ENCODE assay signal across 8 cellular contexts in the genomic region with DNA sequence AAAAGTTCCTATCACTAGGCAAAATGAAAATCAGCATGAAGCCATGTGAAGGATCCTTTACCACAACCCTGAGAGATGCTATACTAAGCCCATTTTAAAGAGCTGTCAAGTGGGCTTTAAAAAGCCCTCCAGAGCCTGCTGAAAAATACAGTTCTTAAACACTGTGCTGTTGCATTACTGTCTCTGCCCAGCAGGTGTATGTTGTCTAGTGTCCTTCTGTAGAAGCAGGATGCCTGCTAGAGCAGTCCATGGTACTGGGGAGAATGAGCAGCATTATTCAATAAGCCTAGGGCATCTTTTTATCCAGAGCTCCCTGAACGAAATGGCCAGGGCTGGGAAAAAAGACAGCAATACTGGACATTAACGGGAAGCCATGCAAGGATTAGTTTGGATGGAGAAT.
A peak's percentile ranks its signal among the peaks of the same experiment; 100 is the strongest.
DNase-seq lines count a peak whose midpoint lies in the region; ATAC-seq and TF ChIP-seq lines count a peak whose summit lies in the region.

No MANE protein-coding gene starts in this region.

- H3K36me3 ChIP-seq in SK-N-SH (replicated peaks in 1 of 2; ENCODE audit: control insufficient read depth in 1 of 2, insufficient read depth in 2 of 2, low read length in 1 of 2) (no peaks in the 10 kb centered on the region), upper lobe of right lung (no peaks in the 10 kb centered on the region)

- H3K9ac ChIP-seq in SK-N-SH = no peak overlapping the region

- H3K4me3 ChIP-seq in AG04450 (ENCODE audit: low read depth, low read length) = no peak overlapping the region
- no peak overlapping the region for H3K4me3 ChIP-seq in SK-N-SH (ENCODE audit: low read depth in 2 of 2, low read length in 1 of 2)
- no peak overlapping the region for H3K4me3 ChIP-seq in upper lobe of right lung

- CTCF ChIA-PET in AG04450 (lab: Charles Lee) (interaction anchor here (1.0 to 1.7 kb wide), 3 partner anchors 71 to 733 kb away, joined by 4 to 6 read pairs (median 4); no protein-coding TSS in a partner anchor), SK-N-SH (lab: Yijun Ruan, JAX) (interaction anchor here (1.0 to 3.0 kb wide), 11 partner anchors 20 to 732 kb away, joined by 3 to 10 read pairs (median 3); partner anchors contain the start of gene PLCXD3)

- TF ChIP-seq CTCF in AG04450 (IDR thresholded peaks at IDR 0.05; ENCODE audit: low read depth, low read length) (peak; percentile 52), SK-N-SH (IDR thresholded peaks at IDR 0.05) (peak; percentile 50), nephron (IDR thresholded peaks at IDR 0.05; ENCODE audit: unreplicated experiment in 3 of 3) (peak; percentile 29 to 44 (median 38)), upper lobe of right lung (IDR thresholded peaks at IDR 0.05) (no peak)

- H3K27me3 ChIP-seq in AG04450 (ENCODE audit: control insufficient read depth, insufficient read depth, low read length) (no peaks in the 10 kb centered on the region), SK-N-SH (ENCODE audit: insufficient read depth) (no peaks in the 10 kb centered on the region), upper lobe of right lung (no peaks in the 10 kb centered on the region)

- no peak overlapping the region for H3K27ac Mint-ChIP-seq in nephron
- H3K27ac Mint-ChIP-seq in effector memory CD8-positive, alpha-beta T cell = no peak overlapping the region

- no peaks in the 10 kb centered on the region for H3K9me3 Mint-ChIP-seq in nephron
- no peaks in the 10 kb centered on the region for H3K9me3 Mint-ChIP-seq in effector memory CD8-positive, alpha-beta T cell

- H3K4me2 ChIP-seq in SK-N-SH = no peak overlapping the region

- H3K79me2 ChIP-seq in SK-N-SH (ENCODE audit: insufficient read depth) = no peaks in the 10 kb centered on the region

- ATAC-seq in GM18907 (IDR thresholded peaks at IDR 0.05; ENCODE audit: unreplicated experiment) (peak; percentile 85), HG03521 (IDR thresholded peaks at IDR 0.05; ENCODE audit: unreplicated experiment) (peak; percentile 92), upper lobe of right lung (no peak)
- no peak for ATAC-seq in effector memory CD8-positive, alpha-beta T cell (replicated peaks)

- no peak overlapping the region for H2AFZ ChIP-seq in SK-N-SH (ENCODE audit: low read depth)

- no peaks in the 10 kb centered on the region for H3K36me3 Mint-ChIP-seq in nephron (ENCODE audit: low read depth)
- H3K36me3 Mint-ChIP-seq in effector memory CD8-positive, alpha-beta T cell (ENCODE audit: insufficient read depth) = peaks cover 2% of the 10 kb centered on the region

- H4K20me1 ChIP-seq in SK-N-SH (ENCODE audit: insufficient read depth) = no peaks in the 10 kb centered on the region

- peak; percentile 26; the same call in 1 of the 2 replicates for TF ChIP-seq RAD21 in SK-N-SH (IDR thresholded peaks at IDR 0.05; ENCODE audit: low read length)

- intact Hi-C loops in upper lobe of right lung (cut with DNase I) = no loop called here

- no peak for TF ChIP-seq EP300 in SK-N-SH (IDR thresholded peaks at IDR 0.05; ENCODE audit: borderline replicate concordance in 1 of 2, low read depth in 1 of 2, low read length in 1 of 2)

- no peaks in the 10 kb centered on the region for H3K4me1 Mint-ChIP-seq in nephron
- H3K4me1 Mint-ChIP-seq in effector memory CD8-positive, alpha-beta T cell (ENCODE audit: low read depth in 2 of 2) = no peaks in the 10 kb centered on the region

- H3K27me3 Mint-ChIP-seq in nephron (ENCODE audit: low read depth) = no peaks in the 10 kb centered on the region
- H3K27me3 Mint-ChIP-seq in effector memory CD8-positive, alpha-beta T cell = peaks cover 7 to 8% of the 10 kb centered on the region in 2 donors

- no peaks in the 10 kb centered on the region for H3K9me2 ChIP-seq in SK-N-SH

- no peaks in the 10 kb centered on the region for H3F3A ChIP-seq in SK-N-SH (replicated peaks; ENCODE audit: insufficient read depth)

- H3K4me3 Mint-ChIP-seq in nephron = no peak overlapping the region
- H3K4me3 Mint-ChIP-seq in effector memory CD8-positive, alpha-beta T cell = no peak overlapping the region

- H3K27ac ChIP-seq in AG04450 (ENCODE audit: low read depth, low read length) = no peak overlapping the region
- H3K27ac ChIP-seq in SK-N-SH (ENCODE audit: low read depth in 2 of 2, low read length in 1 of 2) = no peak overlapping the region
- H3K27ac ChIP-seq in upper lobe of right lung = no peak overlapping the region

- POLR2A ChIA-PET in AG04450 (lab: Yijun Ruan, JAX) (no interaction called here), SK-N-SH (lab: Yijun Ruan, JAX) (no interaction called here)

- 61% methylated on average over 2 of the region's 2 CpGs for WGBS in SK-N-SH (ENCODE audit: low lambda C conversion rate)

- DNase-seq in AG04450 (ENCODE audit: low read depth, low spot score) (no peak), SK-N-SH (peak; percentile 21), upper lobe of right lung (no peak)
- DNase-seq in activated CD4-positive, alpha-beta T cell treated with anti-CD3 and anti-CD28 coated beads, Interleukin-2, amount 50 U/mL, for 48 hours = no peak
- no peak for DNase-seq in effector memory CD8-positive, alpha-beta T cell

- H3K9me3 ChIP-seq in AG04450 (ENCODE audit: control insufficient read depth, insufficient read depth, low read length) (no peaks in the 10 kb centered on the region), SK-N-SH (no peaks in the 10 kb centered on the region), upper lobe of right lung (no peaks in the 10 kb centered on the region)

- H3K4me1 ChIP-seq in SK-N-SH (ENCODE audit: control insufficient read depth in 1 of 2, insufficient read depth in 2 of 2, low read depth in 1 of 2, low read length in 1 of 2) (peaks cover 0 to 2% of the 10 kb centered on the region in 2 experiments; a peak in 1 of 4 replicates), upper lobe of right lung (no peaks in the 10 kb centered on the region)

TF ChIP-seq in SK-N-SH, 30 proteins besides CTCF, POLR2A, EP300 and RAD21:
- no peak for TF ChIP-seq YY1 (IDR thresholded peaks at IDR 0.05; ENCODE audit: low read depth)
- TF ChIP-seq MXI1 (IDR thresholded peaks at IDR 0.05; ENCODE audit: low read depth, low read length) = no peak
- no peak for TF ChIP-seq MAX (IDR thresholded peaks at IDR 0.05; ENCODE audit: low read depth)
- TF ChIP-seq, protein P1, sequence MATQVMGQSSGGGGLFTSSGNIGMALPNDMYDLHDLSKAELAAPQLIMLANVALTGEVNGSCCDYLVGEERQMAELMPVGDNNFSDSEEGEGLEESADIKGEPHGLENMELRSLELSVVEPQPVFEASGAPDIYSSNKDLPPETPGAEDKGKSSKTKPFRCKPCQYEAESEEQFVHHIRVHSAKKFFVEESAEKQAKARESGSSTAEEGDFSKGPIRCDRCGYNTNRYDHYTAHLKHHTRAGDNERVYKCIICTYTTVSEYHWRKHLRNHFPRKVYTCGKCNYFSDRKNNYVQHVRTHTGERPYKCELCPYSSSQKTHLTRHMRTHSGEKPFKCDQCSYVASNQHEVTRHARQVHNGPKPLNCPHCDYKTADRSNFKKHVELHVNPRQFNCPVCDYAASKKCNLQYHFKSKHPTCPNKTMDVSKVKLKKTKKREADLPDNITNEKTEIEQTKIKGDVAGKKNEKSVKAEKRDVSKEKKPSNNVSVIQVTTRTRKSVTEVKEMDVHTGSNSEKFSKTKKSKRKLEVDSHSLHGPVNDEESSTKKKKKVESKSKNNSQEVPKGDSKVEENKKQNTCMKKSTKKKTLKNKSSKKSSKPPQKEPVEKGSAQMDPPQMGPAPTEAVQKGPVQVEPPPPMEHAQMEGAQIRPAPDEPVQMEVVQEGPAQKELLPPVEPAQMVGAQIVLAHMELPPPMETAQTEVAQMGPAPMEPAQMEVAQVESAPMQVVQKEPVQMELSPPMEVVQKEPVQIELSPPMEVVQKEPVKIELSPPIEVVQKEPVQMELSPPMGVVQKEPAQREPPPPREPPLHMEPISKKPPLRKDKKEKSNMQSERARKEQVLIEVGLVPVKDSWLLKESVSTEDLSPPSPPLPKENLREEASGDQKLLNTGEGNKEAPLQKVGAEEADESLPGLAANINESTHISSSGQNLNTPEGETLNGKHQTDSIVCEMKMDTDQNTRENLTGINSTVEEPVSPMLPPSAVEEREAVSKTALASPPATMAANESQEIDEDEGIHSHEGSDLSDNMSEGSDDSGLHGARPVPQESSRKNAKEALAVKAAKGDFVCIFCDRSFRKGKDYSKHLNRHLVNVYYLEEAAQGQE (IDR thresholded peaks at IDR 0.05; ENCODE audit: low read depth, low read length) = peak; percentile 73
- TF ChIP-seq SMC3 (IDR thresholded peaks at IDR 0.05; ENCODE audit: low read depth, low read length) = peak; percentile 7; the same call in 1 of the 2 replicates
- TF ChIP-seq FOXM1 (IDR thresholded peaks at IDR 0.05; ENCODE audit: low read depth) = no peak

Comparison
In these comparisons a context has a peak if more than half of its experiments do, and no peak if none do; other contexts are left out.
1. ATAC-seq: peak in GM18907 (single experiment) and HG03521 (single experiment); none in effector memory CD8-positive, alpha-beta T cell (single experiment) and upper lobe of right lung (single experiment).